ENCODE assay signal across 20 cellular contexts in the genomic region with DNA sequence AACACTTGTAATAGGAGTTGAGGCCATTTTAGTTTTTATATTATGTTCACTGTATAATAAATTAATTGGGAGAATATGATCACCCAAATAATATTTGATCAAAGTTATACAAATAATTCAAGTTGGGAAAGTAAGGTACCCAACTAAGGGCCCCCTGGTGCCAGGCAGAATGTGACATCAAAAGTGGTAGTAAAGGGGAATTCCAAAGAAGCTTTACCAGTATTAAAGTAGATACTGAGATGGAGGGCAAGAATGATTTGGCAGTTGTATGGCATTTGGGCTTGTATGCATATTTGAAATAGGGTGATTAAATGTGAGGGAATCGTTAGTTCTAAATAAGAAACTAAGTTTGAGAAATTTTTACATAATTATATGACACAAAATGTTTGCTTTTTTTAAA.
"Had no signal": no experiment of that assay in that cellular context is flagged by ENCODE, and none has a peak within 500 bp of the region (broad histone marks: within the 10 kb centered on the region; RNA-seq: fewer than 3 reads in every experiment).

No MANE protein-coding gene starts in this region.

- H3K4me3 Mint-ChIP-seq: nephron had no signal

- H3K27me3 ChIP-seq: heart left ventricle, pancreas, tibial nerve, upper lobe of right lung, vagina had no signal

- H3K9me3 ChIP-seq: heart left ventricle, mucosa of descending colon, pancreas, tibial nerve, upper lobe of right lung, vagina had no signal

- FAIRE-seq: islet of Langerhans, pancreas, small intestine had no signal

- H3K36me3 ChIP-seq: heart left ventricle, pancreas, tibial nerve, upper lobe of right lung, vagina had no signal

- H3K9me3 Mint-ChIP-seq: nephron had no signal

- DNase-seq: effector CD4-positive, alpha-beta T cell; foreskin melanocyte; heart left ventricle; hypothalamus; kidney glomerular epithelial cell; mammary epithelial cell; mucosa of descending colon; occipital lobe; pancreas; right cardiac atrium; small intestine; stimulated activated CD4-positive, alpha-beta T cell treated with anti-CD3 and anti-CD28 coated beads, Interleukin-12 subunit alpha, Interleukin-12 subunit beta, amount 100 ng/mL, for 4 hours; stimulated activated naive CD4-positive, alpha-beta T cell treated with Interleukin-2 at 50 U/mL for 16 hours; upper lobe of right lung had no signal

- H3K27ac ChIP-seq: coronary artery, heart left ventricle, pancreas, tibial nerve, upper lobe of right lung, vagina had no signal

- H3K4me3 ChIP-seq: coronary artery, heart left ventricle, mucosa of descending colon, pancreas, tibial nerve, upper lobe of right lung, vagina had no signal

- H3K27me3 Mint-ChIP-seq: progenitor cell of endocrine pancreas had no signal

- ATAC-seq: heart left ventricle, mucosa of descending colon, pancreas, right cardiac atrium, upper lobe of right lung had no signal

- H3K27ac Mint-ChIP-seq: nephron, progenitor cell of endocrine pancreas had no signal
